ENCODE assay signal across 17 cellular contexts in the genomic region with DNA sequence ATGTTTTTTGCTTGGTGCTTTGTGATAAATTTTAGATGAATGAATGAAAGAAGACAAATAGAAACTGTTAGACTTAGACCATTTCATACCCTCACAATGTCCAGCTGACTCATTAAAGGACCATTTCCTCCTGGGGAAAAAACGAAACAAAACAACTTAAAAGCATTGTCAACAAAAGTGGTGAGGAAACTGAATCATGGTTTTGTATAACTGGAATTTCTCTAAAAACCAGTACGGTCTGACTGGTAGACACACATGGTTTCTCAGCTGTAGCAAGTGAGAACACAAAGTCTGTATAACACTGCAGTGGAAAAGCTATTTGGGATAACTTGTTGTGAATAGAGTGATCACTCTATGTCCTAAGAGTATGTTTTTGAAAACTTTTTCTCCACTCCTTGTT. TPM values are rescaled to one million over a fixed set of nuclear protein-coding genes. Genes with fewer than 3 reads are reported as not detected.
DNase-seq lines count a peak whose midpoint lies in the region; FAIRE-seq and TF ChIP-seq lines count a peak whose summit lies in the region.
"Had no signal": no experiment of that assay in that cellular context is flagged by ENCODE, and none has a peak within 500 bp of the region (broad histone marks: within the 10 kb centered on the region; RNA-seq: fewer than 3 reads in every experiment).

No MANE protein-coding gene starts in this region.

- H3K27ac ChIP-seq in mammary epithelial cell (ENCODE audit: insufficient read depth, low read depth, low read length) (no peak overlapping the region), keratinocyte (ENCODE audit: control insufficient read depth, insufficient read depth, low read length) (no peak overlapping the region)
- H3K27ac ChIP-seq: lower lobe of right lung, psoas muscle had no signal

- H3K4me1 ChIP-seq in mammary epithelial cell (ENCODE audit: insufficient read depth, low read length) (peaks cover 12% of the 10 kb centered on the region), keratinocyte (ENCODE audit: control insufficient read depth, extremely low read depth, insufficient read depth, low read length) (peaks cover 21% of the 10 kb centered on the region)

- H3K27me3 ChIP-seq in mammary epithelial cell (ENCODE audit: insufficient read depth, low read length) (no peaks in the 10 kb centered on the region), keratinocyte (ENCODE audit: control insufficient read depth, extremely low read depth, insufficient read depth, low read length) (no peaks in the 10 kb centered on the region)

- peak; percentile 38 for DNase-seq in AG08396 (ENCODE audit: low spot score)
- DNase-seq in M059J (ENCODE audit: low read depth) = peak; percentile 84
- peak; percentile 80 for DNase-seq in mammary epithelial cell
- no peak for DNase-seq in keratinocyte (ENCODE audit: low read depth, low spot score)
- no peak for DNase-seq in CD1c-positive myeloid dendritic cell (ENCODE audit: extremely low spot score)
- DNase-seq in NOMO-1 treated with dmso at 0.1 percent for 144 hours (lab: John Stamatoyannopoulos, UW; ENCODE audit: unreplicated experiment) = no peak
- DNase-seq in effector CD8-positive, alpha-beta T cell (lab: John Stamatoyannopoulos, UW) = no peak
- DNase-seq in activated gamma-delta T cell treated with Interleukin-2 at 50 U/mL for 16 hours = no peak
- DNase-seq: activated CD4-positive, alpha-beta T cell treated with anti-CD3 and anti-CD28 coated beads for 36 hours; gastrocnemius medialis; GOT3; lower lobe of right lung; NCI-H1694; NCI-H774; psoas muscle; stimulated activated CD4-positive, alpha-beta T cell treated with anti-CD3 and anti-CD28 coated beads, Interleukin-2, amount 100 ng/mL, for 48 hours; stimulated activated naive CD8-positive, alpha-beta T cell treated with anti-CD3 and anti-CD28 coated beads, Interleukin-15, Interleukin-2, amounts not matched to agents 100 U/mL and 50 U/mL, for 24 hours had no signal

- H3K4me3 ChIP-seq in mammary epithelial cell (replicated peaks in 1 of 3; ENCODE audit: insufficient read depth in 1 of 3, low read depth in 2 of 3, low read length in 3 of 3) = no peak overlapping the region
- H3K4me3 ChIP-seq in keratinocyte (ENCODE audit: control insufficient read depth in 2 of 3, extremely low read depth in 1 of 3, insufficient read depth in 2 of 3, low read depth in 1 of 3, low read length in 3 of 3) = no peak overlapping the region
- H3K4me3 ChIP-seq: gastrocnemius medialis, lower lobe of right lung, psoas muscle had no signal

- H3K4me2 ChIP-seq in mammary epithelial cell (ENCODE audit: insufficient read depth, low read depth, low read length) = peak overlapping the region; percentile 32
- H3K4me2 ChIP-seq in keratinocyte (ENCODE audit: control insufficient read depth, extremely low read depth, insufficient read depth, low read depth, low read length) = peak overlapping the region; percentile 57

- intact Hi-C loops in mammary epithelial cell (cut with micrococcal nuclease) = loop anchor here (10.0 kb wide), 1 partner anchor 196 kb away; no protein-coding TSS in a partner anchor

- H3K9me1 ChIP-seq in keratinocyte (ENCODE audit: control insufficient read depth, extremely low read depth, insufficient read depth, low read length) = no peaks in the 10 kb centered on the region

- no peaks in the 10 kb centered on the region for H3K36me3 ChIP-seq in mammary epithelial cell (ENCODE audit: insufficient read depth, low read length)
- no peaks in the 10 kb centered on the region for H3K36me3 ChIP-seq in keratinocyte (ENCODE audit: control insufficient read depth in 2 of 2, extremely low read depth in 1 of 2, insufficient read depth in 2 of 2, low read length in 2 of 2)
- H3K36me3 ChIP-seq: gastrocnemius medialis, lower lobe of right lung had no signal

- H3K79me2 ChIP-seq in mammary epithelial cell (ENCODE audit: insufficient read depth, low read length) (no peaks in the 10 kb centered on the region), keratinocyte (ENCODE audit: control insufficient read depth, insufficient read depth, low read length) (no peaks in the 10 kb centered on the region)

- WGBS in mammary epithelial cell (ENCODE audit: low coverage, missing lambda C conversion rate) = 12% methylated on average over 2 of the region's 2 CpGs

- in situ Hi-C loops in mammary epithelial cell (cut with MboI; ENCODE audit: low sequenced_read_pairs in 2 of 2) = loop anchor here in 1 of 2 donors (10.0 kb wide), 1 partner anchor 126 kb away; no protein-coding TSS in a partner anchor

- H3K9me3 ChIP-seq in mammary epithelial cell (replicated peaks; ENCODE audit: insufficient read depth, low read length) (no peaks in the 10 kb centered on the region), keratinocyte (ENCODE audit: control insufficient read depth, low read depth, low read length) (no peaks in the 10 kb centered on the region)
- H3K9me3 ChIP-seq: gastrocnemius medialis, lower lobe of right lung, psoas muscle had no signal

- H2AFZ ChIP-seq in mammary epithelial cell (ENCODE audit: low read depth, low read length) (peak overlapping the region; percentile 49), keratinocyte (ENCODE audit: control insufficient read depth, low read length) (peak overlapping the region; percentile 67)

- no peak for TF ChIP-seq CTCF in mammary epithelial cell (conservative IDR thresholded peaks at IDR 0.05 in 1 of 2, IDR thresholded peaks at IDR 0.05 in 1 of 2; ENCODE audit: extremely low read depth in 1 of 2, insufficient read depth in 1 of 2, low read depth in 1 of 2, low read length in 2 of 2)
- no peak for TF ChIP-seq CTCF in keratinocyte (optimal IDR thresholded peaks at IDR 0.05 in 1 of 3, IDR thresholded peaks at IDR 0.05 in 1 of 3, conservative IDR thresholded peaks at IDR 0.05 in 1 of 3; ENCODE audit: extremely low read depth in 1 of 3, insufficient read depth in 2 of 3, low read length in 3 of 3)

- no peaks in the 10 kb centered on the region for H4K20me1 ChIP-seq in mammary epithelial cell (ENCODE audit: insufficient read depth, low read length)
- no peaks in the 10 kb centered on the region for H4K20me1 ChIP-seq in keratinocyte (ENCODE audit: control insufficient read depth, extremely low read depth, insufficient read depth, low read length)

- H3K9ac ChIP-seq in mammary epithelial cell (ENCODE audit: insufficient read depth, low read length) (no peak overlapping the region), keratinocyte (ENCODE audit: control insufficient read depth, extremely low read depth, insufficient read depth, low read length) (no peak overlapping the region)

- FAIRE-seq in keratinocyte (lab: Jason Lieb, UNC) = no peak

- dilution Hi-C loops in mammary epithelial cell (cut with HindIII; ENCODE audit: low sequenced_read_pairs) (no loop called here), keratinocyte (cut with MboI; ENCODE audit: extremely low pct_ligation_motif_present, low sequenced_read_pairs) (no loop called here)

- BruUV-seq in mammary epithelial cell (replicated peaks; lab: Mats Ljungman, UMichigan) = no TSS peak

- CTCF ChIA-PET in mammary epithelial cell (lab: Charles Lee; ENCODE audit: low non-redundant PET) = interaction anchor here (0.8 kb wide), 1 partner anchor 122 kb away, joined by 6 read pairs; no protein-coding TSS in a partner anchor

RNA-seq across cellular contexts. Expression of a gene that starts 5.3 kb away (rescaled TPM):
- total RNA-seq in M059J (2014; rRNA removed; shearing (Covaris generic)) = 16.6 and 31.7 TPM in 2 replicates
- 10 to 100 TPM; 22.2 to 31.2 TPM for total RNA-seq in mammary epithelial cell
- polyA plus RNA-seq in mammary epithelial cell (13.5 TPM), keratinocyte (10.3 to 22.4 TPM (median 21.8 TPM) in 3 replicates)
- polyA minus RNA-seq in mammary epithelial cell (10.4 TPM), keratinocyte (3.2 to 23.0 TPM (median 8.3 TPM) in 3 replicates)
- polyA plus RNA-seq in keratinocyte (2011; ENCODE audit: low read depth) = 21.9 TPM
- 10.5 and 21.9 TPM in 2 replicates for polyA plus RNA-seq in keratinocyte (2011; cell fraction: cytosol; rRNA removed)
- 26.3 and 34.6 TPM in 2 replicates for polyA plus RNA-seq in keratinocyte (2011; cell fraction: nucleus; rRNA removed)
- polyA plus RNA-seq in keratinocyte (2012; ENCODE audit: low replicate concordance) = 14.7 and 16.9 TPM in 2 replicates
- 8.2 TPM for polyA minus RNA-seq in keratinocyte (2011; cell fraction: cytosol; rRNA and poly(A)+ RNA removed)
- polyA minus RNA-seq in keratinocyte (2011; cell fraction: nucleus; rRNA and poly(A)+ RNA removed) = 11.7 and 28.5 TPM in 2 replicates

RNA-seq across cellular contexts. Expression of a gene that starts 39.3 kb away (rescaled TPM):
- total RNA-seq in M059J (2014; rRNA removed; shearing (Covaris generic)) = 5.9 and 10.5 TPM in 2 replicates
- total RNA-seq in mammary epithelial cell = 10 to 100 TPM; 22.6 to 23.0 TPM
- polyA plus RNA-seq in mammary epithelial cell (8.0 TPM), keratinocyte (8.9 to 9.2 TPM (median 9.1 TPM) in 3 replicates)
- polyA minus RNA-seq in mammary epithelial cell (38.9 TPM), keratinocyte (22.3 to 38.2 TPM (median 24.6 TPM) in 3 replicates)
- polyA plus RNA-seq in keratinocyte (2011; ENCODE audit: low read depth) = 27.9 TPM
- 4.1 and 7.5 TPM in 2 replicates for polyA plus RNA-seq in keratinocyte (2011; cell fraction: cytosol; rRNA removed)
- polyA plus RNA-seq in keratinocyte (2011; cell fraction: nucleus; rRNA removed) = 17.5 and 20.9 TPM in 2 replicates
- polyA plus RNA-seq in keratinocyte (2012; ENCODE audit: low replicate concordance) = 10.2 and 11.2 TPM in 2 replicates
- 5.6 TPM for polyA minus RNA-seq in keratinocyte (2011; cell fraction: cytosol; rRNA and poly(A)+ RNA removed)
- 21.8 and 39.9 TPM in 2 replicates for polyA minus RNA-seq in keratinocyte (2011; cell fraction: nucleus; rRNA and poly(A)+ RNA removed)

Comparison
In these comparisons a context has a peak if more than half of its experiments do, and no peak if none do; other contexts are left out.
1. DNase-seq: peak in AG08396 (single experiment), M059J (single experiment) and mammary epithelial cell (single experiment); none in keratinocyte (single experiment), CD1c-positive myeloid dendritic cell (single experiment), NOMO-1 treated with dmso at 0.1 percent for 144 hours (single experiment), effector CD8-positive, alpha-beta T cell (single experiment) and activated gamma-delta T cell treated with Interleukin-2 at 50 U/mL for 16 hours (single experiment).